ENCODE assay signal across 9 cellular contexts in the genomic region with DNA sequence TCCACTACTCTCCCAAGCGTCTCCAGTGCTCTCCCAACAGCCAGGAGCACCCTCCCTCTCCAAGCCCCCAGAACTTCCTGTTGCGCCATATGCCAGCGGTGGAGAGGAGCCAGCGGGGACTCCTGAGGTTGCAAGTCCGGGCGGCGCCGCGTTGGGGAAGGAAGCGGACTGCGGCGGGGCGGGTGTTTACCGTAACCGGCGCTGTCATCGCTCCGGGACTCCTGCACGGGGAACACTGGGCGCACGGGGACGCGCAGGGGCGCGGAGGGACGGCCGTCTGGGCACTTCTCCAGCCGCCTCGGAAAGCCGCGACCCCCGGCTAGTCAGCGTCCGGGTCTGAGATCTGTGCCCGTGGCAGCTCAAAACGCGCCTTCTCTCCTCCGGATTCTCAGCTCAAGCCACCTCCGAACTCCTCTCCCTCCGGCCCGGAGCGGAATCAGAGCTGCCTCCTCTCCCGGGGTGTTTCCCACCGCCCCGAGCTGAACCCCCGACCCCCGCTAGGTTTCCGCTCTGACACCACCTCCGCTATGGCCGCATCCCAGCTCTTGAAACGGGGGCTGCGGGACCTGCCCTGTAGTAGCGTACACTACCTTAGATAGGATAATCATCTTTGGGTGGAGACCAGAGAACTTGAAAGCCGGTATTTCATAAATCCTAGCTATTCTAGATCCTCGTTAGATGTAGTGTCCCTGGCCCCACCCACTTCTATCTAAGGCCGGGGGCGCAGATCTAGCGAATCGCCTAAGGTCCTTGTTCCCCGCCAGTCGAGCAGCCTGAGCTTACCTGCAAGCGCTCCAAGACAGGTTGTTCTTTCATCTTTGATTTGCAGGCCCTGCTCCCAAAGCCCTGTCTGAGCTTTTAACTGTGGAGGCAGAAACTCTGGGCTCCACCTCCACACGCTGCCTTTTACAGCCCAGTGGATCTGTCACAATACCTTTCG. TPM values are rescaled to one million over a fixed set of nuclear protein-coding genes. Genes with fewer than 3 reads are reported as not detected.
DNase-seq lines count a peak whose midpoint lies in the region; ATAC-seq, FAIRE-seq and TF ChIP-seq lines count a peak whose summit lies in the region.
"Had no signal": no experiment of that assay in that cellular context is flagged by ENCODE, and none has a peak within 500 bp of the region (broad histone marks: within the 10 kb centered on the region; RNA-seq: fewer than 3 reads in every experiment).

TRPM6 (minus strand) TSS at position 881 of the 940 bp plus-strand sequence; CDS start at position 816, 65 bp downstream.

- H3K9me2 ChIP-seq in PC-9 (ENCODE audit: insufficient read depth): no peaks in the 10 kb centered on the region

- H3K27ac ChIP-seq in PC-9: no peak within 1 kb of the TSS
- H3K27ac ChIP-seq in cardiac muscle cell: no peak within 1 kb of the TSS
- no peak within 1 kb of the TSS for H3K27ac ChIP-seq in osteoblast (ENCODE audit: low read depth, low read length)
- H3K27ac ChIP-seq in aorta (ENCODE audit: low read depth in 1 of 2, low read length in 2 of 2): no peak within 1 kb of the TSS

- H3K4me3 ChIP-seq in PC-9: peak within 1 kb of the TSS; percentile 68
- H3K4me3 ChIP-seq in cardiac muscle cell: peak within 1 kb of the TSS; percentile 73
- H3K4me3 ChIP-seq in osteoblast (ENCODE audit: insufficient read depth, low read length): peak within 1 kb of the TSS; percentile 73
- peak within 1 kb of the TSS in 1 of 2 donors; percentile 78 for H3K4me3 ChIP-seq in aorta (ENCODE audit: low read length in 2 of 2)

- intact Hi-C loops in PC-9 (cut with micrococcal nuclease; ENCODE audit: unreplicated experiment): loop anchor here (10.0 kb wide), 1 partner anchor 187 kb away; no protein-coding TSS in a partner anchor
- intact Hi-C loops in aorta (cut with DNase I): no loop called here

- H4K20me1 ChIP-seq in PC-9 (ENCODE audit: insufficient read depth) (no peaks in the 10 kb centered on the region), osteoblast (ENCODE audit: insufficient read depth, low read length) (no peaks in the 10 kb centered on the region)

- H3K4me1 Mint-ChIP-seq in activated naive CD8-positive, alpha-beta T cell treated with anti-CD3 and anti-CD28 coated beads for 36 hours: peaks cover 6% of the 10 kb centered on the region

- H3K4me2 ChIP-seq in PC-9 (peak within 1 kb of the TSS; percentile 95), osteoblast (ENCODE audit: insufficient read depth, low read length) (peak within 1 kb of the TSS; percentile 83)

- no peak for FAIRE-seq in HTR-8/SVneo (lab: Jason Lieb, UNC)

- peaks cover 7% of the 10 kb centered on the region for H3K4me1 ChIP-seq in PC-9 (replicated peaks; ENCODE audit: insufficient read depth)
- peaks cover 3% of the 10 kb centered on the region for H3K4me1 ChIP-seq in cardiac muscle cell (ENCODE audit: low read depth)
- H3K4me1 ChIP-seq in osteoblast (ENCODE audit: insufficient read depth, low read length): peaks cover 6% of the 10 kb centered on the region
- H3K4me1 ChIP-seq in aorta (ENCODE audit: control insufficient read depth in 1 of 2, insufficient read depth in 2 of 2, low read length in 2 of 2): no peaks in the 10 kb centered on the region

- DNase-seq in DMS153 treated with DMSO at 0.1 percent for 48 hours (lab: John Stamatoyannopoulos, UW; ENCODE audit: unreplicated experiment) (peak; percentile 63), HTR-8/SVneo (ENCODE audit: insufficient read length, low spot score) (peak; percentile 63), PC-9 (peak in 1 of 2 experiments; percentile 56), cardiac muscle cell (ENCODE audit: low read depth in 1 of 2, low spot score in 1 of 2) (peak; percentile 74 to 91), osteoblast (ENCODE audit: insufficient read length, low spot score, missing footprints) (peak; percentile 73), aorta (peak; percentile 89 to 92), GM19240 (ENCODE audit: insufficient read length, low spot score) (no peak)
- DNase-seq in activated naive CD8-positive, alpha-beta T cell treated with anti-CD3 and anti-CD28 coated beads for 36 hours: peak; percentile 28

- peaks cover 7% of the 10 kb centered on the region for H3K9me3 Mint-ChIP-seq in activated naive CD8-positive, alpha-beta T cell treated with anti-CD3 and anti-CD28 coated beads for 36 hours

- TF ChIP-seq CTCF in PC-9 (conservative IDR thresholded peaks at IDR 0.05): no peak
- no peak for TF ChIP-seq CTCF in cardiac muscle cell (IDR thresholded peaks at IDR 0.05; ENCODE audit: low read depth, low read length)
- TF ChIP-seq CTCF in osteoblast (IDR thresholded peaks at IDR 0.05; ENCODE audit: extremely low read depth, low read depth, low read length): no peak

- H3K79me2 ChIP-seq in PC-9 (ENCODE audit: low read depth) (no peaks in the 10 kb centered on the region), osteoblast (ENCODE audit: insufficient read depth, low read length) (no peaks in the 10 kb centered on the region)

- peaks cover 64% of the 10 kb centered on the region for H3K27me3 Mint-ChIP-seq in activated naive CD8-positive, alpha-beta T cell treated with anti-CD3 and anti-CD28 coated beads for 36 hours

- no peak within 1 kb of the TSS for H3K27ac Mint-ChIP-seq in activated naive CD8-positive, alpha-beta T cell treated with anti-CD3 and anti-CD28 coated beads for 36 hours

- CTCF ChIA-PET in PC-9 (lab: Charles Lee): interaction anchor here (0.6 kb wide), 1 partner anchor 350 kb away, joined by 3 read pairs; no protein-coding TSS in a partner anchor

- POLR2A ChIA-PET in PC-9 (lab: Charles Lee; ENCODE audit: unreplicated experiment): interaction anchor here (0.6 to 0.8 kb wide), 3 partner anchors 33 to 1637 kb away, joined by 3 to 6 read pairs (median 3); no protein-coding TSS in a partner anchor

- no TSS peak for BruUV-seq in PC-9 (replicated peaks; lab: Mats Ljungman, UMichigan)

- H3K36me3 ChIP-seq in PC-9 (ENCODE audit: low read depth): no peaks in the 10 kb centered on the region
- no peaks in the 10 kb centered on the region for H3K36me3 ChIP-seq in cardiac muscle cell
- H3K36me3 ChIP-seq in osteoblast (ENCODE audit: insufficient read depth, low read length): no peaks in the 10 kb centered on the region
- H3K36me3 ChIP-seq in aorta (ENCODE audit: control insufficient read depth in 1 of 2, insufficient read depth in 2 of 2, low read length in 1 of 2): no peaks in the 10 kb centered on the region

- H2AFZ ChIP-seq in PC-9 (peak within 1 kb of the TSS; percentile 88), osteoblast (ENCODE audit: low read length) (peak within 1 kb of the TSS; percentile 90)

- no peaks in the 10 kb centered on the region for H3K36me3 Mint-ChIP-seq in activated naive CD8-positive, alpha-beta T cell treated with anti-CD3 and anti-CD28 coated beads for 36 hours

- no peaks in the 10 kb centered on the region for H3F3A ChIP-seq in PC-9 (ENCODE audit: insufficient read depth, low read depth)

- no peaks in the 10 kb centered on the region for H3K9me3 ChIP-seq in PC-9 (ENCODE audit: insufficient read depth, low read depth)
- H3K9me3 ChIP-seq in cardiac muscle cell (ENCODE audit: low read depth): no peaks in the 10 kb centered on the region
- H3K9me3 ChIP-seq in osteoblast (ENCODE audit: low read depth, low read length): no peaks in the 10 kb centered on the region
- no peaks in the 10 kb centered on the region for H3K9me3 ChIP-seq in aorta (ENCODE audit: control insufficient read depth, low read length)

- H3K4me3 Mint-ChIP-seq in activated naive CD8-positive, alpha-beta T cell treated with anti-CD3 and anti-CD28 coated beads for 36 hours: peak within 1 kb of the TSS; percentile 75

- peak; percentile 91 for ATAC-seq in aorta (ENCODE audit: low FRiP score)

- 4 to 5% methylated on average over 61 to 64 of the region's 64 CpGs for WGBS in aorta, 2 donors

- H3K27me3 ChIP-seq in PC-9 (ENCODE audit: insufficient read depth, low read depth): no peaks in the 10 kb centered on the region; the same call in 1 of the 2 replicates
- H3K27me3 ChIP-seq in cardiac muscle cell: no peaks in the 10 kb centered on the region
- H3K27me3 ChIP-seq in osteoblast (ENCODE audit: insufficient read depth, low read length): peaks cover 12% of the 10 kb centered on the region
- H3K27me3 ChIP-seq in aorta (ENCODE audit: control insufficient read depth in 1 of 2, insufficient read depth in 2 of 2, low read length in 1 of 2): no peaks in the 10 kb centered on the region

RNA-seq across cellular contexts. Expression of gene TRPM6, which starts in this region (rescaled TPM):
- total RNA-seq in PC-9 (2021): 0.08 and 0.09 TPM in 2 replicates
- total RNA-seq in activated naive CD8-positive, alpha-beta T cell treated with anti-CD3 and anti-CD28 coated beads for 36 hours: not detected
- total RNA-seq in cardiac muscle cell: 0.06 and 0.07 TPM in 2 replicates
- polyA plus RNA-seq in cardiac muscle cell: 0.61 TPM in 1 of 2 replicates, not detected in the other
- total RNA-seq in osteoblast: under 0.01 and 0.29 TPM in 2 replicates
- total RNA-seq in aorta: 1 to 10 TPM; 1.0 to 3.6 TPM
- 1 to 10 TPM in 1 of 2 donors, under 1 TPM in 1; 0.13 to 2.0 TPM for polyA plus RNA-seq in aorta
- total RNA-seq: T-helper 1 cell treated with Interleukin-12 subunit alpha and Interleukin-12 subunit beta and Interleukin-4 antibody, amounts not matched to agents 30 ng/mL and 1 ng/mL, for 36 hours had no signal

Comparison
In these comparisons a context has a peak if more than half of its experiments do, and no peak if none do; other contexts are left out.
1. Peak in DNase-seq in activated naive CD8-positive, alpha-beta T cell treated with anti-CD3 and anti-CD28 coated beads for 36 hours; RNA of the gene not detected or under 1 TPM.
2. Peak in DNase-seq and H3K4me3 ChIP-seq in cardiac muscle cell; RNA of the gene not detected or under 1 TPM.
3. Peak in DNase-seq, H3K4me3 ChIP-seq and H3K4me2 ChIP-seq in osteoblast; RNA of the gene not detected or under 1 TPM.